Comparison of ENCODE assay signal across 1 cellular context in the genomic region with DNA sequence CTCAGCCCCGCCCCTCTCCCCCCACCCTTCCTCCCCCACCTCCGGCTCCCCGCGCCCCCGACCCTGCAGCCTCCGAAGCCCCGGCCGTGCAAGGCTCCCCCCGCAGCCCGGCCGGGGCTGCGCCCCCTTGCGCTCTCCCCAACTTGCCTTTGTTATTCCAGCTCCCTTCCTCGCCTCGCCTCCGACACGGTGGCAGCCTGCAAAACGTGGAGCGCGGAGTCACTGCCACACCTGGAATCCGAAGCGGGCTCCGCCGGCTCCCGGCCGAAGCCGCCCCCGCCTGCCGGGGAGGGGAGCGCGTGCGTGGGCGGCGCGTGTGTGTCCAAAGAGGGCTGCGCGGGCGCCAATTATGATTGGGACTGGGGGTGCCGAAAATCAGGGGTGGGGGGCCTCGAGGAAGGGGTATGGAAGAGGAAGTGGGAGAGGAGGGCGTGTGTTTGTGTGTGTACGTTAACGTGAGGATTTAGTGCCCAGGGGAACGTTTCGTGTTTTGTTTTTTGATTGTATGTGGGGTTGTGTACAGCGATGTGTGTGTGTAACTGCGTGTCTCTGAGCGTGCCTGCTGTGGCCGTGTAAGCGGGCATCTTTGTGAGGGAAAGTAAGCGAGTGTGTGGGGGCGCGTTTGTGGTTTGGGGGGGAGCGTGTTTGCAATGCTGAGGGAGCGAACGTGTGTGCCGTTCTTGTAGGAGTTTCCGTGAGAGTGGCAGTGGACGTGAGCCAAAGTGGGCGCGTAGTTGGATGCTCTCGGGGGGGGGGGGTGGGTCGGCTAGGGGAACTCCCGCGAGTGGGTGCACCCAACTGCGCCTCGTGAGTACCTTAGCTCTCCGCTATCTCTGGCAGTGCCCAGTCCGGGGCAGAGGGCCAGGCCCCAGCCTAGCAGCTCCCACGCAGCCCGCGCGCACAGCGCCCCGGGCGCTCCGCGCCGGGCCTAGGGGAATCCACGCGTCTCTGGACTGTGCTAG.
TF ChIP-seq lines count a peak whose summit lies in the region.

No MANE protein-coding gene starts in this region.

TF ChIP-seq in K562, 482 proteins besides CTCF, POLR2A, EP300 and RAD21 (continued from another document and continues in another):
- TF ChIP-seq, protein P1, sequence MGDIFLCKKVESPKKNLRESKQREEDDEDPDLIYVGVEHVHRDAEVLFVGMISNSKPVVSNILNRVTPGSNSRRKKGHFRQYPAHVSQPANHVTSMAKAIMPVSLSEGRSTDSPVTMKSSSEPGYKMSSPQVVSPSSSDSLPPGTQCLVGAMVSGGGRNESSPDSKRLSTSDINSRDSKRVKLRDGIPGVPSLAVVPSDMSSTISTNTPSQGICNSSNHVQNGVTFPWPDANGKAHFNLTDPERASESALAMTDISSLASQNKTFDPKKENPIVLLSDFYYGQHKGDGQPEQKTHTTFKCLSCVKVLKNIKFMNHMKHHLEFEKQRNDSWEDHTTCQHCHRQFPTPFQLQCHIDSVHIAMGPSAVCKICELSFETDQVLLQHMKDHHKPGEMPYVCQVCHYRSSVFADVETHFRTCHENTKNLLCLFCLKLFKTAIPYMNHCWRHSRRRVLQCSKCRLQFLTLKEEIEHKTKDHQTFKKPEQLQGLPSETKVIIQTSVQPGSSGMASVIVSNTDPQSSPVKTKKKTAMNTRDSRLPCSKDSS (IDR thresholded peaks at IDR 0.05; ENCODE audit: low read depth, partially characterized antibody) = peak; percentile 33
- TF ChIP-seq PHF8 (IDR thresholded peaks at IDR 0.05; ENCODE audit: borderline replicate concordance, low read length) = peak; percentile 38; the same call in 1 of the 2 replicates
- TF ChIP-seq, protein P2, sequence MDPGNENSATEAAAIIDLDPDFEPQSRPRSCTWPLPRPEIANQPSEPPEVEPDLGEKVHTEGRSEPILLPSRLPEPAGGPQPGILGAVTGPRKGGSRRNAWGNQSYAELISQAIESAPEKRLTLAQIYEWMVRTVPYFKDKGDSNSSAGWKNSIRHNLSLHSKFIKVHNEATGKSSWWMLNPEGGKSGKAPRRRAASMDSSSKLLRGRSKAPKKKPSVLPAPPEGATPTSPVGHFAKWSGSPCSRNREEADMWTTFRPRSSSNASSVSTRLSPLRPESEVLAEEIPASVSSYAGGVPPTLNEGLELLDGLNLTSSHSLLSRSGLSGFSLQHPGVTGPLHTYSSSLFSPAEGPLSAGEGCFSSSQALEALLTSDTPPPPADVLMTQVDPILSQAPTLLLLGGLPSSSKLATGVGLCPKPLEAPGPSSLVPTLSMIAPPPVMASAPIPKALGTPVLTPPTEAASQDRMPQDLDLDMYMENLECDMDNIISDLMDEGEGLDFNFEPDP (CRISPR knock-in tag; IDR thresholded peaks at IDR 0.05) = no peak
- no peak for TF ChIP-seq ZNF121 (CRISPR knock-in tag; conservative IDR thresholded peaks at IDR 0.05)
- TF ChIP-seq NONO (IDR thresholded peaks at IDR 0.05; ENCODE audit: low read depth in 2 of 2, low read length in 1 of 2) = peak in 1 of 2 experiments; percentile 67; a peak in 1 of 4 replicates
- TF ChIP-seq RBBP5 (IDR thresholded peaks at IDR 0.05; ENCODE audit: borderline replicate concordance, insufficient read depth, low read length, poor library complexity, severe bottlenecking) = peak; percentile 69
- TF ChIP-seq BCOR (IDR thresholded peaks at IDR 0.05) = peak; percentile 92
- no peak for TF ChIP-seq ZNF3 (CRISPR knock-in tag; IDR thresholded peaks at IDR 0.05)
- TF ChIP-seq KLF1 (tag; IDR thresholded peaks at IDR 0.05) = no peak
- TF ChIP-seq, protein P3, sequence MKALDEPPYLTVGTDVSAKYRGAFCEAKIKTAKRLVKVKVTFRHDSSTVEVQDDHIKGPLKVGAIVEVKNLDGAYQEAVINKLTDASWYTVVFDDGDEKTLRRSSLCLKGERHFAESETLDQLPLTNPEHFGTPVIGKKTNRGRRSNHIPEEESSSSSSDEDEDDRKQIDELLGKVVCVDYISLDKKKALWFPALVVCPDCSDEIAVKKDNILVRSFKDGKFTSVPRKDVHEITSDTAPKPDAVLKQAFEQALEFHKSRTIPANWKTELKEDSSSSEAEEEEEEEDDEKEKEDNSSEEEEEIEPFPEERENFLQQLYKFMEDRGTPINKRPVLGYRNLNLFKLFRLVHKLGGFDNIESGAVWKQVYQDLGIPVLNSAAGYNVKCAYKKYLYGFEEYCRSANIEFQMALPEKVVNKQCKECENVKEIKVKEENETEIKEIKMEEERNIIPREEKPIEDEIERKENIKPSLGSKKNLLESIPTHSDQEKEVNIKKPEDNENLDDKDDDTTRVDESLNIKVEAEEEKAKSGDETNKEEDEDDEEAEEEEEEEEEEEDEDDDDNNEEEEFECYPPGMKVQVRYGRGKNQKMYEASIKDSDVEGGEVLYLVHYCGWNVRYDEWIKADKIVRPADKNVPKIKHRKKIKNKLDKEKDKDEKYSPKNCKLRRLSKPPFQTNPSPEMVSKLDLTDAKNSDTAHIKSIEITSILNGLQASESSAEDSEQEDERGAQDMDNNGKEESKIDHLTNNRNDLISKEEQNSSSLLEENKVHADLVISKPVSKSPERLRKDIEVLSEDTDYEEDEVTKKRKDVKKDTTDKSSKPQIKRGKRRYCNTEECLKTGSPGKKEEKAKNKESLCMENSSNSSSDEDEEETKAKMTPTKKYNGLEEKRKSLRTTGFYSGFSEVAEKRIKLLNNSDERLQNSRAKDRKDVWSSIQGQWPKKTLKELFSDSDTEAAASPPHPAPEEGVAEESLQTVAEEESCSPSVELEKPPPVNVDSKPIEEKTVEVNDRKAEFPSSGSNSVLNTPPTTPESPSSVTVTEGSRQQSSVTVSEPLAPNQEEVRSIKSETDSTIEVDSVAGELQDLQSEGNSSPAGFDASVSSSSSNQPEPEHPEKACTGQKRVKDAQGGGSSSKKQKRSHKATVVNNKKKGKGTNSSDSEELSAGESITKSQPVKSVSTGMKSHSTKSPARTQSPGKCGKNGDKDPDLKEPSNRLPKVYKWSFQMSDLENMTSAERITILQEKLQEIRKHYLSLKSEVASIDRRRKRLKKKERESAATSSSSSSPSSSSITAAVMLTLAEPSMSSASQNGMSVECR (CRISPR knock-in tag; IDR thresholded peaks at IDR 0.05) = peak; percentile 83; the same call in 1 of the 2 replicates
- TF ChIP-seq POLR2AphosphoS2 (IDR thresholded peaks at IDR 0.05; ENCODE audit: low read length) = no peak
- TF ChIP-seq CHD4 (IDR thresholded peaks at IDR 0.05; ENCODE audit: insufficient read depth, insufficient replicate concordance, low read depth, low read length, poor library complexity, severe bottlenecking) = no peak
- TF ChIP-seq NUFIP1 (IDR thresholded peaks at IDR 0.05; ENCODE audit: partially characterized antibody) = peak; percentile 89
- TF ChIP-seq ZNF41 (CRISPR knock-in tag; conservative IDR thresholded peaks at IDR 0.05) = no peak
- 0 out of 2 replicates have a peak, but pooled peaks have one; percentile 68 for TF ChIP-seq LARP7 (IDR thresholded peaks at IDR 0.05)
- TF ChIP-seq KAT8 (IDR thresholded peaks at IDR 0.05; ENCODE audit: low read depth) = no peak
- no peak for TF ChIP-seq ZNF778 (CRISPR knock-in tag; IDR thresholded peaks at IDR 0.05)
- TF ChIP-seq NR2F6 (CRISPR knock-in tag; IDR thresholded peaks at IDR 0.05) = no peak
- TF ChIP-seq MEF2D (tag; conservative IDR thresholded peaks at IDR 0.05; ENCODE audit: low read depth) = no peak
- TF ChIP-seq MEIS2 (IDR thresholded peaks at IDR 0.05; ENCODE audit: partially characterized antibody) = no peak
- no peak for TF ChIP-seq KLF10 (CRISPR knock-in tag; IDR thresholded peaks at IDR 0.05)
- TF ChIP-seq ATF7 (IDR thresholded peaks at IDR 0.05) = peak; percentile 51; the same call in 1 of the 2 replicates
- peak; percentile 90; the same call in 1 of the 2 replicates for TF ChIP-seq GATAD2B (IDR thresholded peaks at IDR 0.05; ENCODE audit: borderline replicate concordance)
- TF ChIP-seq, protein P4, sequence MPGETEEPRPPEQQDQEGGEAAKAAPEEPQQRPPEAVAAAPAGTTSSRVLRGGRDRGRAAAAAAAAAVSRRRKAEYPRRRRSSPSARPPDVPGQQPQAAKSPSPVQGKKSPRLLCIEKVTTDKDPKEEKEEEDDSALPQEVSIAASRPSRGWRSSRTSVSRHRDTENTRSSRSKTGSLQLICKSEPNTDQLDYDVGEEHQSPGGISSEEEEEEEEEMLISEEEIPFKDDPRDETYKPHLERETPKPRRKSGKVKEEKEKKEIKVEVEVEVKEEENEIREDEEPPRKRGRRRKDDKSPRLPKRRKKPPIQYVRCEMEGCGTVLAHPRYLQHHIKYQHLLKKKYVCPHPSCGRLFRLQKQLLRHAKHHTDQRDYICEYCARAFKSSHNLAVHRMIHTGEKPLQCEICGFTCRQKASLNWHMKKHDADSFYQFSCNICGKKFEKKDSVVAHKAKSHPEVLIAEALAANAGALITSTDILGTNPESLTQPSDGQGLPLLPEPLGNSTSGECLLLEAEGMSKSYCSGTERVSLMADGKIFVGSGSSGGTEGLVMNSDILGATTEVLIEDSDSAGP (CRISPR knock-in tag; IDR thresholded peaks at IDR 0.05) = no peak
- no peak for TF ChIP-seq NR2C1 (IDR thresholded peaks at IDR 0.05)
- TF ChIP-seq NR2C1 (tag; IDR thresholded peaks at IDR 0.05) = no peak
- TF ChIP-seq JUNB (CRISPR knock-in tag; conservative IDR thresholded peaks at IDR 0.05) = no peak
- TF ChIP-seq, protein P5, sequence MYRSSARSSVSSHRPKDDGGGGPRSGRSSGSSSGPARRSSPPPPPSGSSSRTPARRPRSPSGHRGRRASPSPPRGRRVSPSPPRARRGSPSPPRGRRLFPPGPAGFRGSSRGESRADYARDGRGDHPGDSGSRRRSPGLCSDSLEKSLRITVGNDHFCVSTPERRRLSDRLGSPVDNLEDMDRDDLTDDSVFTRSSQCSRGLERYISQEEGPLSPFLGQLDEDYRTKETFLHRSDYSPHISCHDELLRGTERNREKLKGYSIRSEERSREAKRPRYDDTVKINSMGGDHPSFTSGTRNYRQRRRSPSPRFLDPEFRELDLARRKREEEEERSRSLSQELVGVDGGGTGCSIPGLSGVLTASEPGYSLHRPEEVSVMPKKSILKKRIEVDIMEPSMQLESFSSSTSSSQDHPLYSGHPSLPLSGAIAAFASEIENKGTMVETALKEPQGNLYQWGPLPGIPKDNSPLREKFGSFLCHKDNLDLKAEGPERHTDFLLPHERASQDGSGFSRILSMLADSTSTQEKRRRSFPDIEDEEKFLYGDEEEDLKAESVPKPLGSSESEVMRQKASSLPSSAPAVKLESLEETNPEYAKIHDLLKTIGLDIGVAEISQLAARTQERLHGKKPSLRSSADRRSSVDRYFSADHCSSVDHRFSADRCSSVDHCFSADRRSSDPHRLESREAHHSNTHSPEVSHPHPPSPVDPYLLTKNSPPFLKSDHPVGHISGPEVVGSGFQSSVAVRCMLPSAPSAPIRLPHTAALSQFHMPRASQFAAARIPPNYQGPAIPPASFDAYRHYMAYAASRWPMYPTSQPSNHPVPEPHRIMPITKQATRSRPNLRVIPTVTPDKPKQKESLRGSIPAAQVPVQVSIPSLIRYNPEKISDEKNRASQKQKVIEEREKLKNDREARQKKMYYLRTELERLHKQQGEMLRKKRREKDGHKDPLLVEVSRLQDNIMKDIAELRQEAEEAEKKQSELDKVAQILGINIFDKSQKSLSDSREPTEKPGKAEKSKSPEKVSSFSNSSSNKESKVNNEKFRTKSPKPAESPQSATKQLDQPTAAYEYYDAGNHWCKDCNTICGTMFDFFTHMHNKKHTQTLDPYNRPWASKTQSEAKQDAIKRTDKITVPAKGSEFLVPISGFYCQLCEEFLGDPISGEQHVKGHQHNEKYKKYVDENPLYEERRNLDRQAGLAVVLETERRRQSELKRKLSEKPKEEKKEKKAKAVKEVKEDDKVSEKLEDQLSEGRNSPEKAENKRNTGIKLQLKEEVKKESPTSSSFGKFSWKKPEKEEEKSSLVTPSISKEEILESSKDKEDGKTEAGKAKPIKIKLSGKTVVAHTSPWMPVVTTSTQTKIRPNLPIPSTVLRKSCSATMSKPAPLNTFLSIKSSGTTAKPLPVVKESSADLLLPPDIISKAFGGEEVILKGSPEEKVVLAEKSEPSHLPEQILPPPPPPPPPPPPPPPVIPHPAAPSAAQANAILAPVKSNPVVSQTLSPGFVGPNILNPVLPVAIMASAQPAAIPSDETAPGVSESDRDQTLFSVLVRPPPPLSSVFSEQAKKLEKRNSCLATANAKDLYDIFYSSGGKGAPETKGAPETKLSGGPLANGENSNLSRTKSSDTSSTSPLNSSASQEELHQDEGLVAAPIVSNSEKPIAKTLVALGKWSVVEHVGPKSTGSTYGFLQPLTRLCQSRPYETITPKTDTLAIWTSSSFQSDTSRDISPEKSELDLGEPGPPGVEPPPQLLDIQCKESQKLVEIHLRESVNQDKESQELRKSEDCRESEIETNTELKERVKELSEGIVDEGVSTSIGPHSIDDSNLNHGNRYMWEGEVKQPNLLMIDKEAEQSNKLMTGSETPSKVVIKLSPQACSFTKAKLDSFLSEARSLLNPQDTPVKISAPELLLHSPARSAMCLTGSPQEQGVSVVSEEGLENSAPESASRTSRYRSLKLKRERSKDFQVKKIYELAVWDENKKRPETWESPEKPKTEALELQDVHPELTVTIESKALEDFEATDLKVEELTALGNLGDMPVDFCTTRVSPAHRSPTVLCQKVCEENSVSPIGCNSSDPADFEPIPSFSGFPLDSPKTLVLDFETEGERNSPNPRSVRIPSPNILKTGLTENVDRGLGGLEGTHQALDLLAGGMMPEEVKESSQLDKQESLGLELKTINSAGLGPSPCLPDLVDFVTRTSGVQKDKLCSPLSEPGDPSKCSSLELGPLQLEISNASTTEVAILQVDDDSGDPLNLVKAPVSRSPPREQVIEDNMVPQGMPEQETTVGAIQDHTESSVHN (IDR thresholded peaks at IDR 0.05; ENCODE audit: borderline replicate concordance in 1 of 2, low read depth in 1 of 2) = no peak
- TF ChIP-seq, protein P6, sequence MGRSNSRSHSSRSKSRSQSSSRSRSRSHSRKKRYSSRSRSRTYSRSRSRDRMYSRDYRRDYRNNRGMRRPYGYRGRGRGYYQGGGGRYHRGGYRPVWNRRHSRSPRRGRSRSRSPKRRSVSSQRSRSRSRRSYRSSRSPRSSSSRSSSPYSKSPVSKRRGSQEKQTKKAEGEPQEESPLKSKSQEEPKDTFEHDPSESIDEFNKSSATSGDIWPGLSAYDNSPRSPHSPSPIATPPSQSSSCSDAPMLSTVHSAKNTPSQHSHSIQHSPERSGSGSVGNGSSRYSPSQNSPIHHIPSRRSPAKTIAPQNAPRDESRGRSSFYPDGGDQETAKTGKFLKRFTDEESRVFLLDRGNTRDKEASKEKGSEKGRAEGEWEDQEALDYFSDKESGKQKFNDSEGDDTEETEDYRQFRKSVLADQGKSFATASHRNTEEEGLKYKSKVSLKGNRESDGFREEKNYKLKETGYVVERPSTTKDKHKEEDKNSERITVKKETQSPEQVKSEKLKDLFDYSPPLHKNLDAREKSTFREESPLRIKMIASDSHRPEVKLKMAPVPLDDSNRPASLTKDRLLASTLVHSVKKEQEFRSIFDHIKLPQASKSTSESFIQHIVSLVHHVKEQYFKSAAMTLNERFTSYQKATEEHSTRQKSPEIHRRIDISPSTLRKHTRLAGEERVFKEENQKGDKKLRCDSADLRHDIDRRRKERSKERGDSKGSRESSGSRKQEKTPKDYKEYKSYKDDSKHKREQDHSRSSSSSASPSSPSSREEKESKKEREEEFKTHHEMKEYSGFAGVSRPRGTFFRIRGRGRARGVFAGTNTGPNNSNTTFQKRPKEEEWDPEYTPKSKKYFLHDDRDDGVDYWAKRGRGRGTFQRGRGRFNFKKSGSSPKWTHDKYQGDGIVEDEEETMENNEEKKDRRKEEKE (IDR thresholded peaks at IDR 0.05; ENCODE audit: borderline replicate concordance in 1 of 2, control insufficient read depth in 1 of 2, low read depth in 2 of 2, low read length in 1 of 2) = no peak
